ENCODE assay signal across 1 cellular context in genomic region chr7:128791121-128791967, GRCh38.
TF ChIP-seq lines count a peak whose summit lies in the region.

No MANE protein-coding gene starts in this region.

TF ChIP-seq in neural cell, 6 proteins besides CTCF, POLR2A, EP300 and RAD21:
- TF ChIP-seq REST (IDR thresholded peaks at IDR 0.05; ENCODE audit: borderline replicate concordance) (peak; percentile 54), SMC3 (conservative IDR thresholded peaks at IDR 0.05; ENCODE audit: poor library complexity) (no peak), TAF1 (IDR thresholded peaks at IDR 0.05; ENCODE audit: low read depth) (peak; percentile 56), POLR2AphosphoS5 (IDR thresholded peaks at IDR 0.05) (peak; percentile 30)
